9 cellular contexts compared by ENCODE assay signal in genomic region chr19:36526581-36526980, GRCh38. TPM values are rescaled to one million over a fixed set of nuclear protein-coding genes. Genes with fewer than 3 reads are reported as not detected.
DNase-seq lines count a peak whose midpoint lies in the region; ATAC-seq and TF ChIP-seq lines count a peak whose summit lies in the region.
"Had no signal": no experiment of that assay in that cellular context is flagged by ENCODE, and none has a peak within 500 bp of the region (broad histone marks: within the 10 kb centered on the region; RNA-seq: fewer than 3 reads in every experiment).

No MANE protein-coding gene starts in this region.

- H3K4me1 Mint-ChIP-seq in Calu3 (ENCODE audit: low read depth, unreplicated experiment) = peaks cover 11% of the 10 kb centered on the region
- peaks cover 29% of the 10 kb centered on the region for H3K4me1 Mint-ChIP-seq in central memory CD8-positive, alpha-beta T cell
- H3K4me1 Mint-ChIP-seq in naive thymus-derived CD8-positive, alpha-beta T cell = peaks cover 19 to 34% (median 26%) of the 10 kb centered on the region in 4 donors

- no peak overlapping the region for H3K27ac Mint-ChIP-seq in Calu3 (ENCODE audit: unreplicated experiment)
- peak overlapping the region; percentile 26 for H3K27ac Mint-ChIP-seq in central memory CD8-positive, alpha-beta T cell (ENCODE audit: low read depth)
- H3K27ac Mint-ChIP-seq in naive thymus-derived CD8-positive, alpha-beta T cell = peak overlapping the region in 4 of 10 donors; percentile 7 to 65 (median 28)

- intact Hi-C loops in Calu3 (cut with micrococcal nuclease; ENCODE audit: unreplicated experiment) = loop anchor here (5.0 kb wide), 1 partner anchor 46 kb away; the partner anchor contains the start of gene ZNF529

- no peak for TF ChIP-seq POLR2A in NB4 (IDR thresholded peaks at IDR 0.05; ENCODE audit: extremely low read depth, insufficient read length)

- ATAC-seq in central memory CD8-positive, alpha-beta T cell (replicated peaks; ENCODE audit: extremely low read depth, poor library complexity, severe bottlenecking) = no peak
- ATAC-seq in naive thymus-derived CD8-positive, alpha-beta T cell = no peak
- ATAC-seq in HG02763 (IDR thresholded peaks at IDR 0.05; ENCODE audit: unreplicated experiment) = no peak

- H3K4me3 Mint-ChIP-seq in Calu3 (ENCODE audit: low read depth, unreplicated experiment) = peak overlapping the region; percentile 100
- peak overlapping the region; percentile 42 for H3K4me3 Mint-ChIP-seq in central memory CD8-positive, alpha-beta T cell
- H3K4me3 Mint-ChIP-seq in naive thymus-derived CD8-positive, alpha-beta T cell = peak overlapping the region in 9 of 10 donors; percentile 33 to 100 (median 71)

- no TSS peak for BruUV-seq in Calu3 (replicated peaks; lab: Mats Ljungman, UMichigan)

- H3K9me3 Mint-ChIP-seq in Calu3 (ENCODE audit: low read depth, unreplicated experiment) = peaks cover 10% of the 10 kb centered on the region
- H3K9me3 Mint-ChIP-seq in central memory CD8-positive, alpha-beta T cell = peaks cover 6% of the 10 kb centered on the region
- peaks cover 0 to 79% (median 35%) of the 10 kb centered on the region in 9 donors for H3K9me3 Mint-ChIP-seq in naive thymus-derived CD8-positive, alpha-beta T cell

- DNase-seq in Calu3 = no peak
- no peak for DNase-seq in NB4 (ENCODE audit: low read depth)
- no peak for DNase-seq in central memory CD8-positive, alpha-beta T cell (ENCODE audit: low spot score in 2 of 2)
- DNase-seq in naive thymus-derived CD8-positive, alpha-beta T cell = no peak
- no peak for DNase-seq in cerebellum (ENCODE audit: low spot score)
- DNase-seq in NCI-H2171 (lab: John Stamatoyannopoulos, UW) = no peak
- DNase-seq in activated gamma-delta T cell treated with Interleukin-2 at 50 U/mL for 16 hours = no peak
- DNase-seq: NCI-H774 had no signal

- H3K4me3 ChIP-seq in NB4 (ENCODE audit: low read depth, low read length) = peak overlapping the region; percentile 90

- H3K36me3 Mint-ChIP-seq in Calu3 (ENCODE audit: insufficient read depth, unreplicated experiment) = peaks cover 28% of the 10 kb centered on the region
- H3K36me3 Mint-ChIP-seq in central memory CD8-positive, alpha-beta T cell (ENCODE audit: insufficient read depth) = peaks cover 21% of the 10 kb centered on the region
- H3K36me3 Mint-ChIP-seq in naive thymus-derived CD8-positive, alpha-beta T cell = peaks cover 34 to 69% (median 39%) of the 10 kb centered on the region in 3 donors

- POLR2A ChIA-PET in naive thymus-derived CD8-positive, alpha-beta T cell (lab: Charles Lee) = interaction anchor here (1.0 kb wide), 1 partner anchor 78 kb away, joined by 3 read pairs; the partner anchor contains the start of gene ZNF382

- CTCF ChIA-PET in Calu3 (lab: Charles Lee) = no interaction called here

- H3K27me3 Mint-ChIP-seq in Calu3 (ENCODE audit: unreplicated experiment) = no peaks in the 10 kb centered on the region
- no peaks in the 10 kb centered on the region for H3K27me3 Mint-ChIP-seq in central memory CD8-positive, alpha-beta T cell
- no peaks in the 10 kb centered on the region for H3K27me3 Mint-ChIP-seq in naive thymus-derived CD8-positive, alpha-beta T cell

- TF ChIP-seq CTCF in Calu3 (IDR thresholded peaks at IDR 0.05; ENCODE audit: unreplicated experiment) = no peak
- no peak for TF ChIP-seq CTCF in NB4 (IDR thresholded peaks at IDR 0.05; ENCODE audit: low read depth, low read length)

RNA-seq across cellular contexts. Expression of gene ZNF260, which starts 1.5 kb away (rescaled TPM):
- total RNA-seq in Calu3 (2022) (14.1 and 17.8 TPM in 2 replicates), cerebellum (53.4 TPM)
- 10 to 100 TPM; 19.1 to 20.5 TPM for total RNA-seq in naive thymus-derived CD8-positive, alpha-beta T cell
- 1 to 10 TPM; 5.5 to 9.8 (median 8.2) TPM for polyA plus RNA-seq in naive thymus-derived CD8-positive, alpha-beta T cell

RNA-seq across cellular contexts. Expression of gene ZNF566, which starts 37.2 kb away (rescaled TPM):
- total RNA-seq in Calu3 (2022) = 12.0 and 13.0 TPM in 2 replicates
- total RNA-seq in naive thymus-derived CD8-positive, alpha-beta T cell = 10 to 100 TPM; 22.7 to 24.2 TPM
- 10 to 100 TPM in 2 of 3 donors, 1 to 10 TPM in 1; 9.0 to 23.8 (median 13.2) TPM for polyA plus RNA-seq in naive thymus-derived CD8-positive, alpha-beta T cell
- total RNA-seq in cerebellum = 37.5 TPM

RNA-seq across cellular contexts. Expression of gene ZNF529, which starts 46.5 kb away (rescaled TPM):
- total RNA-seq in Calu3 (2022) (8.9 and 11.9 TPM in 2 replicates), cerebellum (41.0 TPM)
- total RNA-seq in naive thymus-derived CD8-positive, alpha-beta T cell = 10 to 100 TPM; 36.1 to 40.8 TPM
- polyA plus RNA-seq in naive thymus-derived CD8-positive, alpha-beta T cell = 10 to 100 TPM in 1 of 3 donors, 1 to 10 TPM in 2; 8.0 to 10.6 (median 9.9) TPM

Comparison
In these comparisons a context has a peak if more than half of its experiments do, and no peak if none do; other contexts are left out.
1. H3K4me3 Mint-ChIP-seq: peak in every context shown above with its lines; median percentile 100 in Calu3; 71 in naive thymus-derived CD8-positive, alpha-beta T cell; 42 in central memory CD8-positive, alpha-beta T cell.